In genomic region chr9:110251212-110251611, GRCh38 we compare ENCODE assay signal across 21 cellular contexts. TPM values are rescaled to one million over a fixed set of nuclear protein-coding genes. Genes with fewer than 3 reads are reported as not detected.
DNase-seq lines count a peak whose midpoint lies in the region; ATAC-seq and TF ChIP-seq lines count a peak whose summit lies in the region.
"Had no signal": no experiment of that assay in that cellular context is flagged by ENCODE, and none has a peak within 500 bp of the region (broad histone marks: within the 10 kb centered on the region; RNA-seq: fewer than 3 reads in every experiment).

No MANE protein-coding gene starts in this region.

- intact Hi-C loops in MCF 10A (cut with micrococcal nuclease) = loop anchor here (10.0 kb wide), 1 partner anchor 334 kb away; no protein-coding TSS in a partner anchor
- intact Hi-C loops in mammary epithelial cell (cut with micrococcal nuclease) = no loop called here
- intact Hi-C loops in PC-9 (cut with micrococcal nuclease; ENCODE audit: unreplicated experiment) = no loop called here

- H3K27me3 Mint-ChIP-seq in MCF 10A (ENCODE audit: insufficient read depth, unreplicated experiment) (no peaks in the 10 kb centered on the region), type B pancreatic cell (no peaks in the 10 kb centered on the region)

- H3K4me3 Mint-ChIP-seq in MCF 10A (ENCODE audit: unreplicated experiment) = no peak overlapping the region
- H3K4me3 Mint-ChIP-seq in type B pancreatic cell = peak overlapping the region; percentile 55
- H3K4me3 Mint-ChIP-seq: H9 had no signal

- no peak overlapping the region for H2AFZ ChIP-seq in mammary epithelial cell (ENCODE audit: low read depth, low read length)
- H2AFZ ChIP-seq in PC-9 = no peak overlapping the region

- H3K9me3 ChIP-seq in mammary epithelial cell (replicated peaks; ENCODE audit: insufficient read depth, low read length) = no peaks in the 10 kb centered on the region
- H3K9me3 ChIP-seq in PC-9 (ENCODE audit: insufficient read depth, low read depth) = no peaks in the 10 kb centered on the region

- in situ Hi-C loops in mammary epithelial cell (cut with MboI; ENCODE audit: low sequenced_read_pairs in 2 of 2) = no loop called here

- H3K36me3 Mint-ChIP-seq in MCF 10A (ENCODE audit: insufficient read depth, unreplicated experiment) = peaks cover 60% of the 10 kb centered on the region
- peaks cover 27% of the 10 kb centered on the region for H3K36me3 Mint-ChIP-seq in type B pancreatic cell

- no peak overlapping the region for H3K4me2 ChIP-seq in mammary epithelial cell (ENCODE audit: insufficient read depth, low read depth, low read length)
- no peak overlapping the region; the same call in 1 of the 2 replicates for H3K4me2 ChIP-seq in PC-9

- peak overlapping the region; percentile 78 for H3K27ac Mint-ChIP-seq in MCF 10A (ENCODE audit: low read depth, unreplicated experiment)
- H3K27ac Mint-ChIP-seq in type B pancreatic cell = peak overlapping the region; percentile 64

- WGBS in mammary epithelial cell (ENCODE audit: low coverage, missing lambda C conversion rate) = 44% methylated on average over 4 of the region's 4 CpGs

- no peaks in the 10 kb centered on the region for H3K27me3 ChIP-seq in mammary epithelial cell (ENCODE audit: insufficient read depth, low read length)
- no peaks in the 10 kb centered on the region for H3K27me3 ChIP-seq in PC-9 (ENCODE audit: insufficient read depth, low read depth)

- H3K9me3 Mint-ChIP-seq in MCF 10A (ENCODE audit: unreplicated experiment) = no peaks in the 10 kb centered on the region
- H3K9me3 Mint-ChIP-seq in type B pancreatic cell = no peaks in the 10 kb centered on the region
- H3K9me3 Mint-ChIP-seq: H9 had no signal

- TF ChIP-seq CTCF in MCF 10A (IDR thresholded peaks at IDR 0.05; ENCODE audit: unreplicated experiment) (no peak), mammary epithelial cell (conservative IDR thresholded peaks at IDR 0.05 in 1 of 2, IDR thresholded peaks at IDR 0.05 in 1 of 2; ENCODE audit: extremely low read depth in 1 of 2, insufficient read depth in 1 of 2, low read depth in 1 of 2, low read length in 2 of 2) (no peak), PC-9 (conservative IDR thresholded peaks at IDR 0.05) (no peak), type B pancreatic cell (conservative IDR thresholded peaks at IDR 0.05) (no peak)

- dilution Hi-C loops in mammary epithelial cell (cut with HindIII; ENCODE audit: low sequenced_read_pairs) = no loop called here

- CTCF ChIA-PET in MCF 10A (lab: Yijun Ruan, JAX) (interaction anchor here (0.5 kb wide), 1 partner anchor 52 kb away, joined by 3 read pairs; no protein-coding TSS in a partner anchor), mammary epithelial cell (lab: Charles Lee; ENCODE audit: low non-redundant PET) (no interaction called here), PC-9 (lab: Charles Lee) (no interaction called here)

- ATAC-seq in GM18870 (IDR thresholded peaks at IDR 0.05; ENCODE audit: unreplicated experiment) (no peak), HG02571 (IDR thresholded peaks at IDR 0.05; ENCODE audit: unreplicated experiment) (no peak)
- ATAC-seq: SK-N-SH treated with all-trans-retinoic acid at 6 μM for 48 hours had no signal

- H3K9ac ChIP-seq in mammary epithelial cell (ENCODE audit: insufficient read depth, low read length) = no peak overlapping the region

- peaks cover 65% of the 10 kb centered on the region for H3F3A ChIP-seq in PC-9 (ENCODE audit: insufficient read depth, low read depth)

- H3K4me1 Mint-ChIP-seq in MCF 10A (ENCODE audit: insufficient read depth, unreplicated experiment) = peaks cover 36% of the 10 kb centered on the region
- peaks cover 32% of the 10 kb centered on the region for H3K4me1 Mint-ChIP-seq in type B pancreatic cell (ENCODE audit: unreplicated experiment)

- peaks cover 98% of the 10 kb centered on the region for H3K79me2 ChIP-seq in mammary epithelial cell (ENCODE audit: insufficient read depth, low read length)
- peaks cover 99% of the 10 kb centered on the region for H3K79me2 ChIP-seq in PC-9 (ENCODE audit: low read depth)

- H3K4me3 ChIP-seq in mammary epithelial cell (replicated peaks in 1 of 3; ENCODE audit: insufficient read depth in 1 of 3, low read depth in 2 of 3, low read length in 3 of 3) = no peak overlapping the region
- no peak overlapping the region for H3K4me3 ChIP-seq in PC-9

- H3K27ac ChIP-seq in mammary epithelial cell (ENCODE audit: insufficient read depth, low read depth, low read length) (no peak overlapping the region), PC-9 (peak overlapping the region; percentile 16; the same call in 1 of the 2 replicates)
- H3K27ac ChIP-seq: C4-2B had no signal

- peaks cover 27% of the 10 kb centered on the region for H4K20me1 ChIP-seq in mammary epithelial cell (ENCODE audit: insufficient read depth, low read length)
- peaks cover 91% of the 10 kb centered on the region for H4K20me1 ChIP-seq in PC-9 (ENCODE audit: insufficient read depth)

- H3K4me1 ChIP-seq in mammary epithelial cell (ENCODE audit: insufficient read depth, low read length) (peaks cover 33% of the 10 kb centered on the region), PC-9 (replicated peaks; ENCODE audit: insufficient read depth) (peaks cover 45% of the 10 kb centered on the region)

- DNase-seq in MCF 10A (ENCODE audit: unreplicated experiment) (no peak), mammary epithelial cell (no peak), PC-9 (no peak), foreskin melanocyte (peak; percentile 35), type B pancreatic cell (ENCODE audit: extremely low spot score, unreplicated experiment) (no peak)
- DNase-seq: ACHN; DMS 273 treated with DMSO at 0.1 percent for 48 hours; GDM1; H9; MV-4-11; NCI-H1694 treated with DMSO at 0.1 percent for 48 hours; NCI-H748 treated with DMSO at 0.1 percent for 48 hours; NK-92 treated with Interleukin-12 subunit alpha and Interleukin-12 subunit beta, amount 100 ng/mL, for 24 hours; SHP77 had no signal

- POLR2A ChIA-PET in MCF 10A (lab: Yijun Ruan, JAX) = no interaction called here
- POLR2A ChIA-PET in PC-9 (lab: Charles Lee; ENCODE audit: unreplicated experiment) = no interaction called here

- H3K9me2 ChIP-seq in PC-9 (ENCODE audit: insufficient read depth) = no peaks in the 10 kb centered on the region

- H3K36me3 ChIP-seq in mammary epithelial cell (ENCODE audit: insufficient read depth, low read length) (peaks cover 38% of the 10 kb centered on the region), PC-9 (ENCODE audit: low read depth) (peaks cover 68% of the 10 kb centered on the region)

- BruUV-seq in MCF 10A (replicated peaks; lab: Mats Ljungman, UMichigan) (no TSS peak), mammary epithelial cell (replicated peaks; lab: Mats Ljungman, UMichigan) (no TSS peak), PC-9 (replicated peaks; lab: Mats Ljungman, UMichigan) (no TSS peak)

RNA-seq across cellular contexts. Expression of gene TXN, which starts 5.1 kb away (rescaled TPM):
- total RNA-seq in MCF 10A (2022) (349 TPM in 2 replicates), mammary epithelial cell (100 to 1,000 TPM; 337 to 532 TPM), PC-9 (2021) (1,110 and 1,260 TPM in 2 replicates), type B pancreatic cell (ENCODE audit: low replicate concordance) (205 and 415 TPM in 2 replicates)
- polyA plus RNA-seq in mammary epithelial cell = 760 TPM
- polyA minus RNA-seq in mammary epithelial cell = 135 TPM

RNA-seq across cellular contexts. Expression of gene C9orf152, which starts 43.3 kb away (rescaled TPM):
- total RNA-seq in MCF 10A (2022) = not detected in 2 replicates
- total RNA-seq in mammary epithelial cell = not detected
- not detected for polyA plus RNA-seq in mammary epithelial cell
- polyA minus RNA-seq in mammary epithelial cell = not detected
- total RNA-seq in PC-9 (2021) = 0.23 and 0.74 TPM in 2 replicates
- total RNA-seq in type B pancreatic cell (ENCODE audit: low replicate concordance) = 0.48 and 2.8 TPM in 2 replicates
- total RNA-seq: Daoy, H9, NCI-H460, RPMI7951 had no signal
